17 cellular contexts compared by ENCODE assay signal in genomic region chr11:96196074-96196787, GRCh38.
DNase-seq lines count a peak whose midpoint lies in the region; ATAC-seq, FAIRE-seq and TF ChIP-seq lines count a peak whose summit lies in the region.
"Had no signal": no experiment of that assay in that cellular context is flagged by ENCODE, and none has a peak within 500 bp of the region (broad histone marks: within the 10 kb centered on the region; RNA-seq: fewer than 3 reads in every experiment).

No MANE protein-coding gene starts in this region.

- H3K4me1 Mint-ChIP-seq in T-cell (peaks cover 89 to 94% (median 91%) of the 10 kb centered on the region in 3 donors), osteocyte (ENCODE audit: unreplicated experiment) (peaks cover 82% of the 10 kb centered on the region)

- no peaks in the 10 kb centered on the region for H3K79me2 ChIP-seq in endothelial cell of umbilical vein (ENCODE audit: control insufficient read depth, insufficient read depth, low read length)

- intact Hi-C loops in endothelial cell of umbilical vein (cut with micrococcal nuclease), result no loop called here

- no peaks in the 10 kb centered on the region for H4K20me1 ChIP-seq in endothelial cell of umbilical vein (replicated peaks; ENCODE audit: control insufficient read depth, extremely low read depth, insufficient read depth, low read length)

- peak; percentile 42 for FAIRE-seq in endothelial cell of umbilical vein (lab: Jason Lieb, UNC)

- no peak overlapping the region for H3K9ac ChIP-seq in endothelial cell of umbilical vein (replicated peaks; ENCODE audit: extremely low read depth, insufficient read depth, low read length)

- no peaks in the 10 kb centered on the region for H3K36me3 ChIP-seq in H7 (replicated peaks; ENCODE audit: control insufficient read depth, insufficient read depth, low read length)
- H3K36me3 ChIP-seq in endothelial cell of umbilical vein (ENCODE audit: control insufficient read depth in 2 of 2, extremely low read depth in 1 of 2, insufficient read depth in 2 of 2, low read length in 2 of 2), result no peaks in the 10 kb centered on the region
- H3K36me3 ChIP-seq: lower lobe of right lung had no signal

- no TSS peak for BruUV-seq in endothelial cell of umbilical vein (replicated peaks; lab: Mats Ljungman, UMichigan)

- H3K4me3 ChIP-seq in H7 (ENCODE audit: insufficient read depth, low read depth, low read length) (no peak overlapping the region), endothelial cell of umbilical vein (replicated peaks in 1 of 3; ENCODE audit: insufficient read depth in 1 of 3, low read depth in 1 of 3, low read length in 3 of 3) (no peak overlapping the region)
- H3K4me3 ChIP-seq: lower lobe of right lung had no signal

- H3K27ac Mint-ChIP-seq in T-cell, result peak overlapping the region; percentile 73 to 75
- H3K27ac Mint-ChIP-seq in osteocyte (ENCODE audit: unreplicated experiment), result peak overlapping the region; percentile 95

- no peak overlapping the region for H2AFZ ChIP-seq in endothelial cell of umbilical vein (ENCODE audit: low read depth, low read length)

- POLR2A ChIA-PET in T-cell (lab: Charles Lee) (interaction anchor here in 1 of 2 donors (0.5 kb wide), 1 partner anchor 83 kb away, joined by 4 read pairs; no protein-coding TSS in a partner anchor), endothelial cell of umbilical vein (lab: Charles Lee) (no interaction called here)

- no peaks in the 10 kb centered on the region for H3K9me3 Mint-ChIP-seq in T-cell
- no peaks in the 10 kb centered on the region for H3K9me3 Mint-ChIP-seq in osteocyte (ENCODE audit: unreplicated experiment)
- H3K9me3 Mint-ChIP-seq: IgD-negative memory B cell had no signal

- no peak overlapping the region for H3K27ac ChIP-seq in endothelial cell of umbilical vein (ENCODE audit: insufficient read depth, low read depth, low read length)
- H3K27ac ChIP-seq: lower lobe of right lung had no signal

- TF ChIP-seq CTCF in endothelial cell of umbilical vein (IDR thresholded peaks at IDR 0.05; ENCODE audit: extremely low read depth in 1 of 2, insufficient read depth in 1 of 2, low read depth in 1 of 2, low read length in 2 of 2) (no peak), osteocyte (IDR thresholded peaks at IDR 0.05) (no peak)

- no peaks in the 10 kb centered on the region for H3K27me3 Mint-ChIP-seq in T-cell
- no peaks in the 10 kb centered on the region for H3K27me3 Mint-ChIP-seq in osteocyte (ENCODE audit: unreplicated experiment)

- ATAC-seq in T-cell (replicated peaks in 1 of 4) (no peak), HG02938 (IDR thresholded peaks at IDR 0.05; ENCODE audit: unreplicated experiment) (no peak), GM18907 (IDR thresholded peaks at IDR 0.05; ENCODE audit: unreplicated experiment) (no peak), HG03571 (IDR thresholded peaks at IDR 0.05; ENCODE audit: unreplicated experiment) (no peak)
- ATAC-seq: lower lobe of right lung had no signal

- DNase-seq in H7, result peak; percentile 35
- DNase-seq in T-cell, result no peak
- DNase-seq in endothelial cell of umbilical vein (ENCODE audit: low read depth, low spot score), result no peak
- DNase-seq in osteocyte (ENCODE audit: extremely low spot score, unreplicated experiment), result no peak
- no peak for DNase-seq in NCI-H1417 treated with DMSO at 0.1 percent for 48 hours (lab: John Stamatoyannopoulos, UW)
- DNase-seq: activated CD4-positive, alpha-beta T cell treated with anti-CD3 and anti-CD28 coated beads, Interleukin-2, amount 50 U/mL, for 1 hour; AML-193; DMS 273 treated with DMSO at 0.1 percent for 48 hours; lower lobe of right lung; MV-4-11; NK-92 treated with Interleukin-12 subunit alpha and Interleukin-12 subunit beta, amount 100 ng/mL, for 24 hours; stimulated activated CD4-positive, alpha-beta T cell treated with anti-CD3 and anti-CD28 coated beads, Interleukin-4, amount 100 ng/mL, for 1 hour; T-helper 9 cell had no signal

- CTCF ChIA-PET in T-cell (lab: Charles Lee), result no interaction called here
- CTCF ChIA-PET in endothelial cell of umbilical vein (lab: Charles Lee), result interaction anchor here (1.1 to 1.3 kb wide), 2 partner anchors 12 to 147 kb away, joined by 3 read pairs; partner anchors contain the start of gene MAML2

- H3K4me2 ChIP-seq in endothelial cell of umbilical vein (ENCODE audit: insufficient read depth, low read length), result no peak overlapping the region

- dilution Hi-C loops in endothelial cell of umbilical vein (cut with MboI; ENCODE audit: extremely low pct_ligation_motif_present, low sequenced_read_pairs), result no loop called here

- H3K9me1 ChIP-seq in endothelial cell of umbilical vein (replicated peaks; ENCODE audit: control insufficient read depth, extremely low read depth, insufficient read depth, low read length), result no peaks in the 10 kb centered on the region

- peaks cover 6% of the 10 kb centered on the region for H3K4me1 ChIP-seq in endothelial cell of umbilical vein (ENCODE audit: control insufficient read depth, extremely low read depth, insufficient read depth, low read length)

- H3K4me3 Mint-ChIP-seq in T-cell (peak overlapping the region in 1 of 3 donors; percentile 21), osteocyte (ENCODE audit: unreplicated experiment) (peak overlapping the region; percentile 40)

- H3K36me3 Mint-ChIP-seq in T-cell (peaks cover 42% of the 10 kb centered on the region), osteocyte (ENCODE audit: unreplicated experiment) (peaks cover 6% of the 10 kb centered on the region)

- no peaks in the 10 kb centered on the region for H3K27me3 ChIP-seq in H7 (ENCODE audit: control insufficient read depth, insufficient read depth, low read length)
- H3K27me3 ChIP-seq in endothelial cell of umbilical vein (ENCODE audit: control insufficient read depth in 2 of 2, insufficient read depth in 2 of 2, low read length in 2 of 2), result no peaks in the 10 kb centered on the region

- no peak for TF ChIP-seq POLR2A in endothelial cell of umbilical vein (IDR thresholded peaks at IDR 0.05; ENCODE audit: low read depth, low read length)

- no peaks in the 10 kb centered on the region for H3K9me3 ChIP-seq in endothelial cell of umbilical vein (replicated peaks; ENCODE audit: control insufficient read depth, insufficient read depth, low read length)
- H3K9me3 ChIP-seq: lower lobe of right lung had no signal

TF ChIP-seq in endothelial cell of umbilical vein, 7 proteins besides CTCF, POLR2A, EP300 and RAD21:
- TF ChIP-seq JUN (IDR thresholded peaks at IDR 0.05; ENCODE audit: borderline replicate concordance, insufficient read depth, insufficient read length, low read depth) (no peak), MYC (IDR thresholded peaks at IDR 0.05; ENCODE audit: low read depth, low read length) (no peak), MAX (IDR thresholded peaks at IDR 0.05; ENCODE audit: insufficient read depth, insufficient read length) (no peak)
